8 cellular contexts compared by ENCODE assay signal in the genomic region with DNA sequence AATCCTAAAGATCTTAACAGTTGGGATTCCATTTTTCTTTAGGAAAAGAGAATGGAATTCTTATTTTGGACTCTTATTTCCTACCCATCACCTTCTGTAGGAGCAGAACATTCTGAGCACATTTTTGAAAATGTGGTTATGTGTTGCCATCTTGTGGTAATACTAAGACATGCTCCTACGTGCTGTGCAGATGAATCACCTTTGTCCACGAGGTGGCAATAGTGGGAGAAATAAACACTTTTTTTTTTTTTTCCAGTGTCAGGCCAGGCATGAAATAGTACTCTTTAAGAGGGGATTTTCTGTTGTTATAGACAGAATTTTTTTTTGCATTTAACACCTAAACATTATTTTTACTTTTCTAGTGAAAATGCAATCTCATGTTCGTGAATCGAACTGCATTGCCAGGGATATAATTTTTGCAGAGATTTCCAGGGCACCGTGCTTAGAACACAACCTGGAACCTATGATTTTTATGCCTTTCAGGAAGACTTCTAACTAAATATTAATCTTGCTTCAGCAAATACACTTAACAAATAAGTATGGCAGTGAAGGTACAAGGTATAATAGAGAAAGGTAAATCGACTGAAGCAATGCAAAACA.
DNase-seq lines count a peak whose midpoint lies in the region; ATAC-seq lines count a peak whose summit lies in the region.

No MANE protein-coding gene starts in this region.

- peak; percentile 91 for ATAC-seq in GM21367 (IDR thresholded peaks at IDR 0.05; ENCODE audit: unreplicated experiment)
- ATAC-seq in stimulated activated naive CD8-positive, alpha-beta T cell treated with anti-CD3 and anti-CD28 coated beads, Interleukin-15, Interleukin-2, amounts not matched to agents 100 U/mL and 50 U/mL, for 24 hours: peak; percentile 80

- no peaks in the 10 kb centered on the region for H3K27me3 Mint-ChIP-seq in activated CD4-positive, alpha-beta memory T cell treated with anti-CD3 and anti-CD28 coated beads for 36 hours

- intact Hi-C loops in activated CD4-positive, alpha-beta memory T cell treated with anti-CD3 and anti-CD28 coated beads for 36 hours (cut with micrococcal nuclease): loop anchor here (5.0 to 10.0 kb wide), 3 partner anchors 475 to 1435 kb away; no protein-coding TSS in a partner anchor

- no peaks in the 10 kb centered on the region for H3K4me1 Mint-ChIP-seq in activated CD4-positive, alpha-beta memory T cell treated with anti-CD3 and anti-CD28 coated beads for 36 hours (ENCODE audit: low read depth)

- POLR2A ChIA-PET in activated CD4-positive, alpha-beta memory T cell treated with anti-CD3 and anti-CD28 coated beads for 36 hours (lab: Charles Lee): no interaction called here

- peak; percentile 72 for DNase-seq in DMS153 (lab: John Stamatoyannopoulos, UW)
- peak; percentile 28 for DNase-seq in HK-2 (ENCODE audit: unreplicated experiment)
- peak; percentile 68 for DNase-seq in NCI-H748 treated with DMSO at 0.1 percent for 48 hours (lab: John Stamatoyannopoulos, UW)
- peak; percentile 67 for DNase-seq in activated CD4-positive, alpha-beta memory T cell treated with anti-CD3 and anti-CD28 coated beads for 36 hours
- peak; percentile 49 for DNase-seq in epidermal melanocyte (ENCODE audit: insufficient read length, low spot score)
- DNase-seq in myocyte (ENCODE audit: low read depth): peak; percentile 87
- DNase-seq in stimulated activated naive CD8-positive, alpha-beta T cell treated with anti-CD3 and anti-CD28 coated beads, Interleukin-15, Interleukin-2, amounts not matched to agents 100 U/mL and 50 U/mL, for 24 hours: peak; percentile 51

- no peaks in the 10 kb centered on the region for H3K9me3 Mint-ChIP-seq in activated CD4-positive, alpha-beta memory T cell treated with anti-CD3 and anti-CD28 coated beads for 36 hours

- H3K27ac Mint-ChIP-seq in activated CD4-positive, alpha-beta memory T cell treated with anti-CD3 and anti-CD28 coated beads for 36 hours: no peak overlapping the region

- H3K36me3 Mint-ChIP-seq in activated CD4-positive, alpha-beta memory T cell treated with anti-CD3 and anti-CD28 coated beads for 36 hours: no peaks in the 10 kb centered on the region

- CTCF ChIA-PET in activated CD4-positive, alpha-beta memory T cell treated with anti-CD3 and anti-CD28 coated beads for 36 hours (lab: Charles Lee): interaction anchor here (0.8 to 4.1 kb wide), 6 partner anchors 16 to 656 kb away, joined by 3 to 21 read pairs (median 4); no protein-coding TSS in a partner anchor

- H3K4me3 Mint-ChIP-seq in activated CD4-positive, alpha-beta memory T cell treated with anti-CD3 and anti-CD28 coated beads for 36 hours: no peak overlapping the region

Comparison
In these comparisons a context has a peak if more than half of its experiments do, and no peak if none do; other contexts are left out.
1. Peak in every context shown above with its lines: DNase-seq and ATAC-seq.
2. DNase-seq: peak in every context shown above with its lines; median percentile 87 in myocyte; 72 in DMS153; 68 in NCI-H748 treated with DMSO at 0.1 percent for 48 hours; 67 in activated CD4-positive, alpha-beta memory T cell treated with anti-CD3 and anti-CD28 coated beads for 36 hours; 51 in stimulated activated naive CD8-positive, alpha-beta T cell treated with anti-CD3 and anti-CD28 coated beads, Interleukin-15, Interleukin-2, amounts not matched to agents 100 U/mL and 50 U/mL, for 24 hours; 49 in epidermal melanocyte; 28 in HK-2.